Comparison of ENCODE assay signal across 13 cellular contexts in genomic region chr7:43294080-43294630, GRCh38.
DNase-seq lines count a peak whose midpoint lies in the region; ATAC-seq and TF ChIP-seq lines count a peak whose summit lies in the region.
"Had no signal": no experiment of that assay in that cellular context is flagged by ENCODE, and none has a peak within 500 bp of the region (broad histone marks: within the 10 kb centered on the region; RNA-seq: fewer than 3 reads in every experiment).

No MANE protein-coding gene starts in this region.

- no peak overlapping the region for H3K4me3 ChIP-seq in HFF-Myc (replicated peaks; ENCODE audit: low read depth, low read length)
- H3K4me3 ChIP-seq in astrocyte of the spinal cord (ENCODE audit: low read depth, low read length): no peak overlapping the region
- H3K4me3 ChIP-seq in aorta (ENCODE audit: low read length in 2 of 2): no peak overlapping the region

- TF ChIP-seq CTCF in HFF-Myc (IDR thresholded peaks at IDR 0.05; ENCODE audit: low read depth, low read length, missing control alignments) (no peak), astrocyte of the spinal cord (IDR thresholded peaks at IDR 0.05; ENCODE audit: low read depth, low read length) (no peak)

- WGBS in aorta, 2 donors: 52 to 54% methylated on average over 5 of the region's 5 CpGs

- no peaks in the 10 kb centered on the region for H3K36me3 ChIP-seq in aorta (ENCODE audit: control insufficient read depth in 1 of 2, insufficient read depth in 2 of 2, low read length in 1 of 2)

- H3K4me1 ChIP-seq in aorta (ENCODE audit: control insufficient read depth in 1 of 2, insufficient read depth in 2 of 2, low read length in 2 of 2): no peaks in the 10 kb centered on the region

- peaks cover 4% of the 10 kb centered on the region for H3K9me3 ChIP-seq in aorta (ENCODE audit: control insufficient read depth, low read length)

- H3K27me3 ChIP-seq in aorta (ENCODE audit: control insufficient read depth in 1 of 2, insufficient read depth in 2 of 2, low read length in 1 of 2): no peaks in the 10 kb centered on the region

- DNase-seq in A172 (ENCODE audit: low spot score) (peak; percentile 97), HFF-Myc (ENCODE audit: extremely low read depth, low read depth) (peak; percentile 59), astrocyte of the spinal cord (ENCODE audit: low read depth, low spot score) (peak; percentile 85), iPS-NIHi7 (ENCODE audit: extremely low spot score) (peak; percentile 51), middle frontal gyrus (ENCODE audit: extremely low spot score, low spot score) (no peak), SW 1271 (lab: John Stamatoyannopoulos, UW) (no peak), aorta (no peak)
- no peak for DNase-seq in activated CD4-positive, CD25-positive, alpha-beta regulatory T cell treated with anti-CD3 and anti-CD28 coated beads, Interleukin-2, amount 50 U/mL, for 72 hours
- DNase-seq: AML-193; NCI-H2081 treated with DMSO at 0.1 percent for 48 hours; stimulated activated CD4-positive, alpha-beta T cell treated with anti-CD3 and anti-CD28 coated beads, Interleukin-4, amount 100 ng/mL, for 4 hours; trophoblast cell had no signal

- in situ Hi-C loops in astrocyte of the spinal cord (cut with HindIII; ENCODE audit: low sequenced_read_pairs): no loop called here

- intact Hi-C loops in aorta (cut with DNase I): no loop called here

- ATAC-seq in aorta (ENCODE audit: low FRiP score): no peak
- ATAC-seq: natural killer cell treated with Interleukin-12 subunit alpha and Interleukin-12 subunit beta and Interleukin-15 and Interleukin-18, amount 100 ng/mL, for 72 hours had no signal

- no peak overlapping the region for H3K27ac ChIP-seq in aorta (ENCODE audit: low read depth in 1 of 2, low read length in 2 of 2)

Comparison
In these comparisons a context has a peak if more than half of its experiments do, and no peak if none do; other contexts are left out.
1. DNase-seq: peak in A172 (single experiment), HFF-Myc (single experiment), astrocyte of the spinal cord (single experiment) and iPS-NIHi7 (single experiment); none in middle frontal gyrus (single experiment), SW 1271 (0 of 2), activated CD4-positive, CD25-positive, alpha-beta regulatory T cell treated with anti-CD3 and anti-CD28 coated beads, Interleukin-2, amount 50 U/mL, for 72 hours (single experiment) and aorta (0 of 2).